19 cellular contexts compared by ENCODE assay signal in the genomic region with DNA sequence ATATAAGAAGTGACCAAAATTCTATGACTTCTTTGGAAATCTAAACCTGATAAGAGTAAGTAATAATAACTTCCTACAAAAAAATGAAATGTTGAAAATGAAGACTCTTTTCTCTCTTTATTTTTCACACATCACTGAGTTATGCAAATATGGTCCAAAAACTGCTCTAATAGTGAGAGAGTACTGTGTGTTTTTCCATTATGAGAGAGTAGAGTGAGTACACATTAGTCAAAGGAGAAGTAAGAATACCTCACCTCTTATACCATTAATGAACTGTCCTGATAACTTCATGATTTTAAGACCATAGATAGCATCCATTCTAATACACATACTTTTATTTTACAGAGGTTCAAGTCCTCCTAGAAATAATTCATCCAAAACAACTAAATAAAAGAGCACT.
"Had no signal": no experiment of that assay in that cellular context is flagged by ENCODE, and none has a peak within 500 bp of the region (broad histone marks: within the 10 kb centered on the region; RNA-seq: fewer than 3 reads in every experiment).

No MANE protein-coding gene starts in this region.

- H3K79me2 ChIP-seq: hepatocyte had no signal

- H3K27ac ChIP-seq: body of pancreas, hepatocyte, left lung, pancreas, spleen, thoracic aorta, upper lobe of right lung, WERI-Rb-1 had no signal

- H3K9me3 ChIP-seq: body of pancreas, pancreas, thoracic aorta, upper lobe of right lung had no signal

- H3K27me3 ChIP-seq: body of pancreas, hepatocyte, left lung, pancreas, spleen, upper lobe of right lung had no signal

- H3K4me2 ChIP-seq: hepatocyte had no signal

- H3K4me3 ChIP-seq: body of pancreas, hepatocyte, left lung, pancreas, spleen, thoracic aorta, upper lobe of right lung had no signal

- H3K4me1 Mint-ChIP-seq: naive B cell had no signal

- ATAC-seq: body of pancreas, esophagus mucosa, left lung, sciatic nerve, upper lobe of right lung had no signal

- H3K27me3 Mint-ChIP-seq: activated naive CD8-positive, alpha-beta T cell; naive B cell had no signal

- H2AFZ ChIP-seq: hepatocyte had no signal

- H3K36me3 Mint-ChIP-seq: activated naive CD8-positive, alpha-beta T cell; naive B cell had no signal

- H3K4me3 Mint-ChIP-seq: activated naive CD8-positive, alpha-beta T cell; naive B cell had no signal

- H3K36me3 ChIP-seq: left lung, pancreas, spleen, thoracic aorta, upper lobe of right lung, WERI-Rb-1 had no signal

- H3K4me1 ChIP-seq: body of pancreas, left lung, pancreas, spleen, upper lobe of right lung had no signal

- H3K27ac Mint-ChIP-seq: activated naive CD8-positive, alpha-beta T cell; naive B cell had no signal

- DNase-seq: activated CD4-positive, alpha-beta T cell treated with anti-CD3 and anti-CD28 coated beads, Interleukin-2, amount 50 U/mL, for 48 hours; activated gamma-delta T cell; activated T-cell treated with anti-CD3 and anti-CD28 coated beads, Interleukin-2, amount 50 U/mL, for 48 hours; amygdala; body of pancreas; caudate nucleus; kidney; left lung; mammary epithelial cell; naive B cell; pancreas; spleen; upper lobe of right lung; WERI-Rb-1 had no signal
